ENCODE assay signal across 10 cellular contexts in genomic region chr2:144965172-144965571, GRCh38.
"Had no signal": no experiment of that assay in that cellular context is flagged by ENCODE, and none has a peak within 500 bp of the region (broad histone marks: within the 10 kb centered on the region; RNA-seq: fewer than 3 reads in every experiment).

No MANE protein-coding gene starts in this region.

- ATAC-seq: GM23338, HepG2 had no signal

- FAIRE-seq: H1, H54, HepG2 had no signal

- DNase-seq: H9, HCEC 1CT, HFFc6, KG1 had no signal

- H3K4me2 ChIP-seq: GM23338 had no signal

- H3K27ac ChIP-seq: HL-60 had no signal

- H3K27me3 Mint-ChIP-seq: IgD-negative memory B cell had no signal

- H3K27ac Mint-ChIP-seq: GM23338, H9, HFFc6 had no signal

- H3K4me3 ChIP-seq: GM23338 had no signal

- H3K4me3 Mint-ChIP-seq: GM23338, H9, HFFc6, IgD-negative memory B cell had no signal

- H3K4me1 Mint-ChIP-seq: GM23338, H9, IgD-negative memory B cell had no signal
